ENCODE assay signal across 8 cellular contexts in genomic region chr3:24640330-24640877, GRCh38.
DNase-seq lines count a peak whose midpoint lies in the region; ATAC-seq and TF ChIP-seq lines count a peak whose summit lies in the region.

No MANE protein-coding gene starts in this region.

- no peak overlapping the region for H3K9ac ChIP-seq in MM.1S (ENCODE audit: low read length)

- H3K9me3 Mint-ChIP-seq in chondrocyte (ENCODE audit: low read depth) (peaks cover 12% of the 10 kb centered on the region), nephron (peaks cover 15% of the 10 kb centered on the region)

- no peaks in the 10 kb centered on the region for H4K20me1 ChIP-seq in MM.1S (ENCODE audit: insufficient read depth, low read length)

- no peak overlapping the region for H3K4me2 ChIP-seq in MM.1S (ENCODE audit: low read depth, low read length)

- TF ChIP-seq CTCF in MM.1S (IDR thresholded peaks at IDR 0.05; ENCODE audit: low read length) (peak; percentile 40), chondrocyte (IDR thresholded peaks at IDR 0.05) (peak; percentile 80), nephron (IDR thresholded peaks at IDR 0.05; ENCODE audit: unreplicated experiment in 3 of 3) (peak; percentile 38 to 62 (median 49))

- no peak overlapping the region for H3K4me3 Mint-ChIP-seq in chondrocyte (ENCODE audit: unreplicated experiment)
- H3K4me3 Mint-ChIP-seq in nephron: no peak overlapping the region

- no peaks in the 10 kb centered on the region for H3F3A ChIP-seq in MM.1S (ENCODE audit: insufficient read depth, low read length)

- H3K4me1 ChIP-seq in MM.1S (ENCODE audit: low read length): no peaks in the 10 kb centered on the region

- no peaks in the 10 kb centered on the region for H3K27me3 ChIP-seq in MM.1S (replicated peaks; ENCODE audit: insufficient read depth, low read length)

- H3K4me1 Mint-ChIP-seq in chondrocyte (ENCODE audit: low read depth) (peaks cover 10% of the 10 kb centered on the region), nephron (peaks cover 13% of the 10 kb centered on the region)

- H3K79me2 ChIP-seq in MM.1S (ENCODE audit: low read length): no peaks in the 10 kb centered on the region

- H3K27me3 Mint-ChIP-seq in chondrocyte (ENCODE audit: low read depth) (no peaks in the 10 kb centered on the region), nephron (ENCODE audit: low read depth) (peaks cover 9% of the 10 kb centered on the region)

- no peaks in the 10 kb centered on the region for H3K36me3 ChIP-seq in MM.1S (replicated peaks; ENCODE audit: insufficient read depth, low read length)

- H3K36me3 Mint-ChIP-seq in chondrocyte (ENCODE audit: low read depth): peaks cover 2% of the 10 kb centered on the region
- H3K36me3 Mint-ChIP-seq in nephron (ENCODE audit: low read depth): no peaks in the 10 kb centered on the region

- H3K9me2 ChIP-seq in MM.1S (replicated peaks; ENCODE audit: insufficient read depth, low read length): no peaks in the 10 kb centered on the region

- H3K9me3 ChIP-seq in MM.1S (replicated peaks; ENCODE audit: insufficient read depth, low read length): no peaks in the 10 kb centered on the region

- peak overlapping the region; percentile 10 for H3K27ac Mint-ChIP-seq in chondrocyte (ENCODE audit: unreplicated experiment)
- H3K27ac Mint-ChIP-seq in nephron: peak overlapping the region in 1 of 3 experiments; percentile 17

- no peak overlapping the region for H3K27ac ChIP-seq in MM.1S (ENCODE audit: low read length)

- DNase-seq in ELR (ENCODE audit: low read depth) (peak; percentile 41), MM.1S (no peak), chondrocyte (ENCODE audit: low spot score) (no peak), NOMO-1 treated with dmso at 0.1 percent for 144 hours (lab: John Stamatoyannopoulos, UW; ENCODE audit: unreplicated experiment) (no peak), NCI-H1436 (lab: John Stamatoyannopoulos, UW) (no peak)
- DNase-seq in stimulated activated CD4-positive, alpha-beta T cell treated with anti-CD3 and anti-CD28 coated beads, Interleukin-12 subunit alpha, Interleukin-12 subunit beta, amount 100 ng/mL, for 4 hours: no peak

- H3K4me3 ChIP-seq in MM.1S (ENCODE audit: low read length): no peak overlapping the region

- no peak for ATAC-seq in GM19324 (IDR thresholded peaks at IDR 0.05; ENCODE audit: low FRiP score, unreplicated experiment)

- H2AFZ ChIP-seq in MM.1S (ENCODE audit: low read length): no peak overlapping the region
